8 cellular contexts compared by ENCODE assay signal in genomic region chr5:157100140-157100679, GRCh38. TPM values are rescaled to one million over a fixed set of nuclear protein-coding genes. Genes with fewer than 3 reads are reported as not detected.
DNase-seq lines count a peak whose midpoint lies in the region; ATAC-seq and TF ChIP-seq lines count a peak whose summit lies in the region.

No MANE protein-coding gene starts in this region.

- H3K4me3 ChIP-seq in AG10803 (ENCODE audit: low read length) = no peak overlapping the region
- H3K4me3 ChIP-seq in fibroblast of the aortic adventitia (ENCODE audit: low read depth, low read length) = no peak overlapping the region

- ATAC-seq in HG02623 (IDR thresholded peaks at IDR 0.05; ENCODE audit: unreplicated experiment) = no peak

- TF ChIP-seq CTCF in AG10803 (conservative IDR thresholded peaks at IDR 0.05; ENCODE audit: low read length) = no peak
- no peak for TF ChIP-seq CTCF in fibroblast of the aortic adventitia (IDR thresholded peaks at IDR 0.05; ENCODE audit: insufficient read depth, low read length)

- DNase-seq in AG10803 (ENCODE audit: low read depth) = peak; percentile 61
- DNase-seq in H4 (ENCODE audit: low spot score) = peak; percentile 51
- peak; percentile 84 for DNase-seq in SKM-1 treated with dmso at 0.1 percent for 144 hours (lab: John Stamatoyannopoulos, UW; ENCODE audit: unreplicated experiment)
- DNase-seq in fibroblast of the aortic adventitia (ENCODE audit: low read depth) = peak; percentile 27
- DNase-seq in iPS-NIHi7 (ENCODE audit: extremely low spot score) = no peak
- DNase-seq in T1000 (lab: John Stamatoyannopoulos, UW) = no peak
- no peak for DNase-seq in inferior parietal cortex (ENCODE audit: extremely low spot score)

RNA-seq across cellular contexts. Expression of gene HAVCR2, which starts 8.6 kb away (rescaled TPM):
- 0.02 TPM in 1 of 2 replicates, not detected in the other for total RNA-seq in H4 (2014; rRNA removed; shearing (Covaris generic))
- total RNA-seq in fibroblast of the aortic adventitia (ENCODE audit: low replicate concordance) = 0.36 TPM in 1 of 2 replicates, not detected in the other

RNA-seq across cellular contexts. Expression of gene HAVCR1, which starts 41.3 kb away (rescaled TPM):
- 0.04 and 0.29 TPM in 2 replicates for total RNA-seq in H4 (2014; rRNA removed; shearing (Covaris generic))
- total RNA-seq in fibroblast of the aortic adventitia (ENCODE audit: low replicate concordance) = not detected in 2 replicates

RNA-seq across cellular contexts. Expression of gene MED7, which starts 42.5 kb away (rescaled TPM):
- 10.4 and 20.0 TPM in 2 replicates for total RNA-seq in H4 (2014; rRNA removed; shearing (Covaris generic))
- 11.1 and 15.4 TPM in 2 replicates for total RNA-seq in fibroblast of the aortic adventitia (ENCODE audit: low replicate concordance)

Comparison
In these comparisons a context has a peak if more than half of its experiments do, and no peak if none do; other contexts are left out.
1. DNase-seq: peak in AG10803 (single experiment), H4 (single experiment), SKM-1 treated with dmso at 0.1 percent for 144 hours (single experiment) and fibroblast of the aortic adventitia (single experiment); none in iPS-NIHi7 (single experiment), T1000 (single experiment) and inferior parietal cortex (single experiment).